9 cellular contexts compared by ENCODE assay signal in genomic region chr2:100875516-100876230, GRCh38. TPM values are rescaled to one million over a fixed set of nuclear protein-coding genes. Genes with fewer than 3 reads are reported as not detected.
DNase-seq lines count a peak whose midpoint lies in the region; ATAC-seq and TF ChIP-seq lines count a peak whose summit lies in the region.
"Had no signal": no experiment of that assay in that cellular context is flagged by ENCODE, and none has a peak within 500 bp of the region (broad histone marks: within the 10 kb centered on the region; RNA-seq: fewer than 3 reads in every experiment).

No MANE protein-coding gene starts in this region.

- POLR2A ChIA-PET in naive thymus-derived CD4-positive, alpha-beta T cell (lab: Charles Lee): interaction anchor here (1.1 kb wide), 1 partner anchor 12 kb away, joined by 4 read pairs; no protein-coding TSS in a partner anchor

- H3K9me3 Mint-ChIP-seq in naive thymus-derived CD4-positive, alpha-beta T cell: peaks cover 0 to 1% (median 0%) of the 10 kb centered on the region in 11 donors
- no peaks in the 10 kb centered on the region for H3K9me3 Mint-ChIP-seq in mesothelial cell of epicardium
- H3K9me3 Mint-ChIP-seq in activated CD8-positive, alpha-beta memory T cell treated with anti-CD3 and anti-CD28 coated beads, Interleukin-2, amount 10 ng/mL, durations not matched to agents 7 days and 5 days (ENCODE audit: low read depth): peaks cover 2% of the 10 kb centered on the region
- H3K9me3 Mint-ChIP-seq: stimulated activated naive CD8-positive, alpha-beta T cell treated with anti-CD3 and anti-CD28 coated beads, Interleukin-15, Interleukin-2, amounts not matched to agents 100 ng/mL and 50 ng/mL, for 24 hours had no signal

- peaks cover 11 to 50% (median 17%) of the 10 kb centered on the region in 7 donors for H3K4me1 Mint-ChIP-seq in naive thymus-derived CD4-positive, alpha-beta T cell
- peaks cover 8% of the 10 kb centered on the region for H3K4me1 Mint-ChIP-seq in mesothelial cell of epicardium
- H3K4me1 Mint-ChIP-seq in activated CD8-positive, alpha-beta memory T cell treated with anti-CD3 and anti-CD28 coated beads, Interleukin-2, amount 10 ng/mL, durations not matched to agents 7 days and 5 days: no peaks in the 10 kb centered on the region

- H3K4me3 ChIP-seq in naive thymus-derived CD4-positive, alpha-beta T cell (ENCODE audit: low read length): no peak overlapping the region

- DNase-seq in DMS53 (lab: John Stamatoyannopoulos, UW) (peak; percentile 97), NCI-H2107 treated with DMSO at 0.1 percent for 48 hours (lab: John Stamatoyannopoulos, UW; ENCODE audit: unreplicated experiment) (peak; percentile 40), caudate nucleus (lab: John Stamatoyannopoulos, UW) (peak in 4 of 61 donors; percentile 21 to 45 (median 34)), mesothelial cell of epicardium (ENCODE audit: low spot score in 2 of 2, unreplicated experiment in 2 of 2) (no peak)
- peak in 6 of 9 donors; percentile 4 to 43 (median 18) for DNase-seq in naive thymus-derived CD4-positive, alpha-beta T cell
- DNase-seq in activated CD8-positive, alpha-beta memory T cell treated with anti-CD3 and anti-CD28 coated beads, Interleukin-2, amount 10 ng/mL, durations not matched to agents 7 days and 5 days: no peak

- CTCF ChIA-PET in naive thymus-derived CD4-positive, alpha-beta T cell (lab: Charles Lee): interaction anchor here (1.4 kb wide), 1 partner anchor 13 kb away, joined by 5 read pairs; no protein-coding TSS in a partner anchor
- CTCF ChIA-PET in activated CD8-positive, alpha-beta memory T cell treated with anti-CD3 and anti-CD28 coated beads, Interleukin-2, amount 10 ng/mL, durations not matched to agents 7 days and 5 days (lab: Charles Lee): no interaction called here

- H3K27me3 ChIP-seq in naive thymus-derived CD4-positive, alpha-beta T cell (ENCODE audit: control insufficient read depth in 2 of 2, insufficient read depth in 2 of 2, low read length in 2 of 2): no peaks in the 10 kb centered on the region

- no peaks in the 10 kb centered on the region for H3K36me3 ChIP-seq in naive thymus-derived CD4-positive, alpha-beta T cell (ENCODE audit: control insufficient read depth in 2 of 3, insufficient read depth in 3 of 3, low read length in 3 of 3)

- peaks cover 0 to 5% (median 0%) of the 10 kb centered on the region in 5 donors for H3K27me3 Mint-ChIP-seq in naive thymus-derived CD4-positive, alpha-beta T cell
- H3K27me3 Mint-ChIP-seq in mesothelial cell of epicardium (ENCODE audit: low read depth): peaks cover 1% of the 10 kb centered on the region
- H3K27me3 Mint-ChIP-seq in activated CD8-positive, alpha-beta memory T cell treated with anti-CD3 and anti-CD28 coated beads, Interleukin-2, amount 10 ng/mL, durations not matched to agents 7 days and 5 days: no peaks in the 10 kb centered on the region

- H3K4me1 ChIP-seq in naive thymus-derived CD4-positive, alpha-beta T cell (ENCODE audit: control insufficient read depth in 2 of 2, insufficient read depth in 2 of 2, low read length in 2 of 2): peaks cover 0 to 5% of the 10 kb centered on the region in 2 donors

- H3K9me3 ChIP-seq in naive thymus-derived CD4-positive, alpha-beta T cell (ENCODE audit: control insufficient read depth in 2 of 3, low read length in 3 of 3): no peaks in the 10 kb centered on the region

- no peak for TF ChIP-seq CTCF in mesothelial cell of epicardium (IDR thresholded peaks at IDR 0.05; ENCODE audit: unreplicated experiment)

- peak; percentile 67 for ATAC-seq in naive thymus-derived CD4-positive, alpha-beta T cell
- ATAC-seq in activated CD8-positive, alpha-beta memory T cell treated with anti-CD3 and anti-CD28 coated beads, Interleukin-2, amount 10 ng/mL, durations not matched to agents 7 days and 5 days: no peak
- no peak for ATAC-seq in SK-N-SH treated with all-trans-retinoic acid at 6 μM for 48 hours
- ATAC-seq in HG02938 (IDR thresholded peaks at IDR 0.05; ENCODE audit: unreplicated experiment): no peak

- H3K4me3 Mint-ChIP-seq in naive thymus-derived CD4-positive, alpha-beta T cell: peak overlapping the region in 8 of 10 donors; percentile 8 to 75 (median 46)
- H3K4me3 Mint-ChIP-seq in mesothelial cell of epicardium: no peak overlapping the region
- H3K4me3 Mint-ChIP-seq in activated CD8-positive, alpha-beta memory T cell treated with anti-CD3 and anti-CD28 coated beads, Interleukin-2, amount 10 ng/mL, durations not matched to agents 7 days and 5 days: no peak overlapping the region
- H3K4me3 Mint-ChIP-seq: stimulated activated naive CD8-positive, alpha-beta T cell treated with anti-CD3 and anti-CD28 coated beads, Interleukin-15, Interleukin-2, amounts not matched to agents 100 ng/mL and 50 ng/mL, for 24 hours had no signal

- H3K27ac ChIP-seq in caudate nucleus (ENCODE audit: low read depth, low read length): peak overlapping the region; percentile 86
- peak overlapping the region; percentile 23 for H3K27ac ChIP-seq in naive thymus-derived CD4-positive, alpha-beta T cell (ENCODE audit: low read depth, low read length)

- peaks cover 0 to 9% (median 3%) of the 10 kb centered on the region in 5 donors for H3K36me3 Mint-ChIP-seq in naive thymus-derived CD4-positive, alpha-beta T cell
- H3K36me3 Mint-ChIP-seq in mesothelial cell of epicardium: no peaks in the 10 kb centered on the region
- no peaks in the 10 kb centered on the region for H3K36me3 Mint-ChIP-seq in activated CD8-positive, alpha-beta memory T cell treated with anti-CD3 and anti-CD28 coated beads, Interleukin-2, amount 10 ng/mL, durations not matched to agents 7 days and 5 days

- peak overlapping the region in 8 of 9 donors; percentile 15 to 84 (median 55) for H3K27ac Mint-ChIP-seq in naive thymus-derived CD4-positive, alpha-beta T cell
- no peak overlapping the region for H3K27ac Mint-ChIP-seq in mesothelial cell of epicardium
- H3K27ac Mint-ChIP-seq in activated CD8-positive, alpha-beta memory T cell treated with anti-CD3 and anti-CD28 coated beads, Interleukin-2, amount 10 ng/mL, durations not matched to agents 7 days and 5 days: no peak overlapping the region
- H3K27ac Mint-ChIP-seq: stimulated activated naive CD8-positive, alpha-beta T cell treated with anti-CD3 and anti-CD28 coated beads, Interleukin-15, Interleukin-2, amounts not matched to agents 100 ng/mL and 50 ng/mL, for 24 hours had no signal

- intact Hi-C loops in naive thymus-derived CD4-positive, alpha-beta T cell (cut with micrococcal nuclease): no loop called here

TF ChIP-seq in SK-N-SH treated with all-trans-retinoic acid at 6 μM for 48 hours, 23 proteins besides CTCF, POLR2A, EP300 and RAD21 (continues in another document):
- TF ChIP-seq RARB (CRISPR knock-in tag; IDR thresholded peaks at IDR 0.05) (no peak), ZC3H10 (CRISPR knock-in tag; IDR thresholded peaks at IDR 0.05) (no peak), CREB5 (CRISPR knock-in tag; IDR thresholded peaks at IDR 0.05; ENCODE audit: low read depth) (no peak), GLIS3 (CRISPR knock-in tag; IDR thresholded peaks at IDR 0.05) (no peak), TCF4 (CRISPR knock-in tag; IDR thresholded peaks at IDR 0.05; ENCODE audit: borderline replicate concordance) (no peak), ZFP3 (CRISPR knock-in tag; IDR thresholded peaks at IDR 0.05) (no peak), ARNTL (CRISPR knock-in tag; IDR thresholded peaks at IDR 0.05; ENCODE audit: borderline replicate concordance, low read depth) (no peak), POU6F1 (CRISPR knock-in tag; IDR thresholded peaks at IDR 0.05; ENCODE audit: borderline replicate concordance, low read depth) (no peak), ZNF565 (CRISPR knock-in tag; conservative IDR thresholded peaks at IDR 0.05; ENCODE audit: low read depth) (no peak), ISL1 (CRISPR knock-in tag; IDR thresholded peaks at IDR 0.05) (no peak)

RNA-seq across cellular contexts. Expression of gene NPAS2, which starts 55.7 kb away (rescaled TPM):
- total RNA-seq in naive thymus-derived CD4-positive, alpha-beta T cell: 10 to 100 TPM in 2 of 5 experiments, 1 to 10 TPM in 3; 2.7 to 15.0 (median 8.9) TPM
- 1 to 10 TPM; 1.2 to 8.3 TPM for polyA plus RNA-seq in naive thymus-derived CD4-positive, alpha-beta T cell
- 3.6 to 5.4 TPM (median 5.2 TPM) in 3 replicates for total RNA-seq in mesothelial cell of epicardium
- total RNA-seq in activated CD8-positive, alpha-beta memory T cell treated with anti-CD3 and anti-CD28 coated beads, Interleukin-2, amount 10 ng/mL, durations not matched to agents 7 days and 5 days: under 1 TPM; 0.41 to 0.47 TPM

Comparison
In these comparisons a context has a peak if more than half of its experiments do, and no peak if none do; other contexts are left out.
1. DNase-seq: peak in DMS53 (single experiment), NCI-H2107 treated with DMSO at 0.1 percent for 48 hours (single experiment) and naive thymus-derived CD4-positive, alpha-beta T cell (6 of 9); none in mesothelial cell of epicardium (0 of 2) and activated CD8-positive, alpha-beta memory T cell treated with anti-CD3 and anti-CD28 coated beads, Interleukin-2, amount 10 ng/mL, durations not matched to agents 7 days and 5 days (single experiment).
2. H3K27ac Mint-ChIP-seq: peak in naive thymus-derived CD4-positive, alpha-beta T cell (8 of 9); none in mesothelial cell of epicardium (single experiment) and activated CD8-positive, alpha-beta memory T cell treated with anti-CD3 and anti-CD28 coated beads, Interleukin-2, amount 10 ng/mL, durations not matched to agents 7 days and 5 days (single experiment).
3. H3K4me3 Mint-ChIP-seq: peak in naive thymus-derived CD4-positive, alpha-beta T cell (8 of 10); none in mesothelial cell of epicardium (single experiment) and activated CD8-positive, alpha-beta memory T cell treated with anti-CD3 and anti-CD28 coated beads, Interleukin-2, amount 10 ng/mL, durations not matched to agents 7 days and 5 days (single experiment).